In the genomic region with DNA sequence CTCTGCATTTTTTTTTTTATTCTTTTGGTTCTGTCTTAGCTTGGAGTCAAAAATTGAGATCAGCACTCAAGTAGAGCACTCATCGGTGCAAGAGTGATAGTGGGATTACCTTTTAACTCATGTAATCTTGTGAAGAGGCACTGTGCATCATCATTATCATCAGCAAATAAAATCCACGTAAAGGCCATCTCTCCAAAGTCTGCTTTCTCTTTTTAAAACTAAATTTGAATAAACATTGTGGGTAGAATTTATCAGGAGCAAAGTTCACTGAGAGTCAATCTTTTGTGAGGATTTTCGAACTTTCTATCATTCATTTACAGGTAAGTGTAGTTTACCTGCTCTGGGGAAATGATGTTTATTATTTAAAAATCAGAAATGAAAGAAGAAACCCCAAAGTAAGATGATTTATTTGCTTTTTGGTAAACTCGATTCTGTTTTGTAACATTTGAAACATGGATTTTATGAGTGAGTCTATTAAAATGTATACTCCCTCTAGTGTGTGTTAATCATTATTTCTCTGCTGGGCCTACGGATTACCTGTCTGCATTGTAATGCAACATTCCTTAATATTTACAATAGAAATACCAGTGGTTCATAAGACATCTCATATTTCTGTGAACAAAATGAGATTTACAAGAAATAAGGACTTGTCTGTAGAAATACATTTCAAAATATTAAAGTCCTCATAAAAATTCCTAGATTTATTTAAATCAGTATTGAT, we compare ENCODE assay signal across 30 cellular contexts.
DNase-seq lines count a peak whose midpoint lies in the region; ATAC-seq, FAIRE-seq and TF ChIP-seq lines count a peak whose summit lies in the region.
"Had no signal": no experiment of that assay in that cellular context is flagged by ENCODE, and none has a peak within 500 bp of the region (broad histone marks: within the 10 kb centered on the region; RNA-seq: fewer than 3 reads in every experiment).

No MANE protein-coding gene starts in this region.

- H3K27me3 Mint-ChIP-seq in astrocyte (ENCODE audit: low read depth, unreplicated experiment): no peaks in the 10 kb centered on the region
- H3K27me3 Mint-ChIP-seq in T-helper 2 cell treated with Interferon-gamma antibody and Interleukin-4, amounts not matched to agents 5 μg/mL and 100 μg/mL, for 36 hours (ENCODE audit: low read depth): no peaks in the 10 kb centered on the region
- no peaks in the 10 kb centered on the region for H3K27me3 Mint-ChIP-seq in activated CD8-positive, alpha-beta memory T cell treated with anti-CD3 and anti-CD28 coated beads, Interleukin-2, amount 10 ng/mL, durations not matched to agents 7 days and 5 days
- H3K27me3 Mint-ChIP-seq: CD4-positive, CD25-positive, alpha-beta regulatory T cell; IgD-negative memory B cell had no signal

- no peak overlapping the region for H3K27ac Mint-ChIP-seq in astrocyte (ENCODE audit: unreplicated experiment)
- no peak overlapping the region for H3K27ac Mint-ChIP-seq in T-helper 2 cell treated with Interferon-gamma antibody and Interleukin-4, amounts not matched to agents 5 μg/mL and 100 μg/mL, for 36 hours
- H3K27ac Mint-ChIP-seq in activated CD8-positive, alpha-beta memory T cell treated with anti-CD3 and anti-CD28 coated beads, Interleukin-2, amount 10 ng/mL, durations not matched to agents 7 days and 5 days: no peak overlapping the region
- H3K27ac Mint-ChIP-seq: CD4-positive, CD25-positive, alpha-beta regulatory T cell; IgD-negative memory B cell had no signal

- H3K27ac ChIP-seq in liver (ENCODE audit: low read depth in 1 of 2, low read length in 2 of 2) (no peak overlapping the region), HepG2 (ENCODE audit: extremely low read length, insufficient read depth, low read length) (no peak overlapping the region), astrocyte (ENCODE audit: low read depth, low read length) (no peak overlapping the region), dorsolateral prefrontal cortex (no peak overlapping the region)
- H3K27ac ChIP-seq: KMS-11, SK-N-MC had no signal

- no peak for TF ChIP-seq CTCF in liver (IDR thresholded peaks at IDR 0.05; ENCODE audit: low read depth, low read length, missing input control)
- TF ChIP-seq CTCF in HepG2 (CRISPR knock-in tag; IDR thresholded peaks at IDR 0.05): no peak
- TF ChIP-seq CTCF in astrocyte (IDR thresholded peaks at IDR 0.05; ENCODE audit: insufficient read depth, low read depth, low read length): no peak
- no peak for TF ChIP-seq CTCF in dorsolateral prefrontal cortex (IDR thresholded peaks at IDR 0.05 in 54 of 56, conservative IDR thresholded peaks at IDR 0.05 in 2 of 56; ENCODE audit: low read depth in 1 of 56, partially characterized antibody in 56 of 56)

- no peak for TF ChIP-seq POLR2A in HepG2 (IDR thresholded peaks at IDR 0.05; ENCODE audit: insufficient read depth in 1 of 2, low read depth in 2 of 2, low read length in 2 of 2)

- no peak overlapping the region for H3K4me3 ChIP-seq in liver (ENCODE audit: low read depth in 1 of 3, low read length in 3 of 3)
- no peak overlapping the region for H3K4me3 ChIP-seq in HepG2 (replicated peaks in 1 of 3; ENCODE audit: insufficient read depth in 1 of 3, low read depth in 2 of 3, low read length in 3 of 3)
- H3K4me3 ChIP-seq in astrocyte (ENCODE audit: insufficient read depth, low read depth, low read length): no peak overlapping the region
- no peak overlapping the region for H3K4me3 ChIP-seq in dorsolateral prefrontal cortex
- H3K4me3 ChIP-seq: GM23338, SK-N-MC had no signal

- H4K20me1 ChIP-seq in HepG2 (ENCODE audit: insufficient read depth, low read length) (no peaks in the 10 kb centered on the region), astrocyte (ENCODE audit: insufficient read depth, low read length) (no peaks in the 10 kb centered on the region)

- POLR2A ChIA-PET in HepG2 (lab: Yijun Ruan, JAX): no interaction called here

- TF ChIP-seq RAD21 in liver (IDR thresholded peaks at IDR 0.05) (no peak), HepG2 (CRISPR knock-in tag; IDR thresholded peaks at IDR 0.05) (no peak)

- DNase-seq in HepG2 (ENCODE audit: low spot score): no peak
- DNase-seq in astrocyte (ENCODE audit: low read depth): no peak
- DNase-seq in kidney tubule cell (ENCODE audit: low spot score): peak; percentile 27
- no peak for DNase-seq in T-helper 2 cell treated with Interferon-gamma antibody and Interleukin-4, amounts not matched to agents 5 μg/mL and 100 μg/mL, for 36 hours (ENCODE audit: low spot score)
- no peak for DNase-seq in dorsolateral prefrontal cortex
- DNase-seq in activated CD8-positive, alpha-beta memory T cell treated with anti-CD3 and anti-CD28 coated beads, Interleukin-2, amount 10 ng/mL, durations not matched to agents 7 days and 5 days: no peak
- DNase-seq: 8988T; ACHN; CD4-positive, CD25-positive, alpha-beta regulatory T cell; DMS79; EL; GF-D8; HCEC 1CT; MM.1S; NCI-H1048; NCI-H1417; NCI-H1694 treated with DMSO at 0.1 percent for 48 hours; NCI-H2081; NCI-H2227 treated with DMSO at 0.1 percent for 48 hours; NCI-H526 treated with DMSO at 0.1 percent for 48 hours; RPMI8226; SHP77; SW 1271 had no signal

- intact Hi-C loops in HepG2 (cut with micrococcal nuclease; ENCODE audit: unreplicated experiment) (no loop called here), dorsolateral prefrontal cortex (cut with DNase I) (no loop called here)

- CTCF ChIA-PET in HepG2 (lab: Yijun Ruan, JAX; ENCODE audit: low intra/inter-chr PET ratio, low total read pairs): no interaction called here
- CTCF ChIA-PET in activated CD8-positive, alpha-beta memory T cell treated with anti-CD3 and anti-CD28 coated beads, Interleukin-2, amount 10 ng/mL, durations not matched to agents 7 days and 5 days (lab: Charles Lee): no interaction called here

- 34% methylated on average over 5 of the region's 5 CpGs for WGBS in liver
- 5% methylated on average over 5 of the region's 5 CpGs for WGBS in HepG2 (ENCODE audit: low lambda C conversion rate)

- H3K9me3 ChIP-seq in liver (ENCODE audit: control insufficient read depth in 4 of 4, low read length in 3 of 4): no peaks in the 10 kb centered on the region
- no peaks in the 10 kb centered on the region for H3K9me3 ChIP-seq in HepG2 (ENCODE audit: low read length)
- no peaks in the 10 kb centered on the region for H3K9me3 ChIP-seq in astrocyte (ENCODE audit: insufficient read depth, low read depth, low read length)

- no peak for TF ChIP-seq EP300 in HepG2 (IDR thresholded peaks at IDR 0.05; ENCODE audit: low read depth in 2 of 2, low read length in 2 of 2)
- TF ChIP-seq EP300 in HepG2 (CRISPR knock-in tag; IDR thresholded peaks at IDR 0.05; ENCODE audit: borderline replicate concordance): no peak

- H3K27me3 ChIP-seq in liver (ENCODE audit: control insufficient read depth in 4 of 4, insufficient read depth in 4 of 4, low read length in 3 of 4) (no peaks in the 10 kb centered on the region), HepG2 (ENCODE audit: control insufficient read depth in 1 of 2, insufficient read depth in 2 of 2, low read length in 2 of 2) (no peaks in the 10 kb centered on the region), astrocyte (ENCODE audit: insufficient read depth, low read length) (no peaks in the 10 kb centered on the region), dorsolateral prefrontal cortex (no peaks in the 10 kb centered on the region)

- H3K9ac ChIP-seq in liver (ENCODE audit: low read depth in 1 of 2, low read length in 2 of 2): no peak overlapping the region
- no peak overlapping the region for H3K9ac ChIP-seq in HepG2 (ENCODE audit: insufficient read depth, low read depth, low read length)
- H3K9ac ChIP-seq in astrocyte (ENCODE audit: low read length): no peak overlapping the region
- H3K9ac ChIP-seq: KMS-11 had no signal

- H3K4me3 Mint-ChIP-seq in astrocyte (ENCODE audit: unreplicated experiment): no peak overlapping the region
- no peak overlapping the region for H3K4me3 Mint-ChIP-seq in T-helper 2 cell treated with Interferon-gamma antibody and Interleukin-4, amounts not matched to agents 5 μg/mL and 100 μg/mL, for 36 hours
- no peak overlapping the region for H3K4me3 Mint-ChIP-seq in activated CD8-positive, alpha-beta memory T cell treated with anti-CD3 and anti-CD28 coated beads, Interleukin-2, amount 10 ng/mL, durations not matched to agents 7 days and 5 days
- H3K4me3 Mint-ChIP-seq: CD4-positive, CD25-positive, alpha-beta regulatory T cell; GM23338; IgD-negative memory B cell had no signal

- no TSS peak for BruUV-seq in HepG2 (replicated peaks; lab: Mats Ljungman, UMichigan)

- H3K36me3 Mint-ChIP-seq in astrocyte (ENCODE audit: low read depth, unreplicated experiment): no peaks in the 10 kb centered on the region
- no peaks in the 10 kb centered on the region for H3K36me3 Mint-ChIP-seq in T-helper 2 cell treated with Interferon-gamma antibody and Interleukin-4, amounts not matched to agents 5 μg/mL and 100 μg/mL, for 36 hours (ENCODE audit: low read depth)
- H3K36me3 Mint-ChIP-seq in activated CD8-positive, alpha-beta memory T cell treated with anti-CD3 and anti-CD28 coated beads, Interleukin-2, amount 10 ng/mL, durations not matched to agents 7 days and 5 days: no peaks in the 10 kb centered on the region
- H3K36me3 Mint-ChIP-seq: CD4-positive, CD25-positive, alpha-beta regulatory T cell; IgD-negative memory B cell had no signal

- no peak for FAIRE-seq in HepG2 (lab: Jason Lieb, UNC)
- peak; percentile 41 for FAIRE-seq in astrocyte (lab: Jason Lieb, UNC)
- FAIRE-seq: GM12891 had no signal

- peaks cover 7% of the 10 kb centered on the region for H3K4me1 Mint-ChIP-seq in astrocyte (ENCODE audit: low read depth, unreplicated experiment)
- H3K4me1 Mint-ChIP-seq in T-helper 2 cell treated with Interferon-gamma antibody and Interleukin-4, amounts not matched to agents 5 μg/mL and 100 μg/mL, for 36 hours (ENCODE audit: low read depth): no peaks in the 10 kb centered on the region
- no peaks in the 10 kb centered on the region for H3K4me1 Mint-ChIP-seq in activated CD8-positive, alpha-beta memory T cell treated with anti-CD3 and anti-CD28 coated beads, Interleukin-2, amount 10 ng/mL, durations not matched to agents 7 days and 5 days
- H3K4me1 Mint-ChIP-seq: CD4-positive, CD25-positive, alpha-beta regulatory T cell; IgD-negative memory B cell had no signal

- no peaks in the 10 kb centered on the region for H3K79me2 ChIP-seq in HepG2 (ENCODE audit: insufficient read depth, low read length)
- H3K79me2 ChIP-seq in astrocyte (ENCODE audit: insufficient read depth, low read length): no peaks in the 10 kb centered on the region

- in situ Hi-C loops in HepG2 (cut with HindIII; ENCODE audit: extremely low pct_ligation_motif_present, low pct_unique_long_range_greater_than_20kb): no loop called here

- H3K36me3 ChIP-seq in liver (ENCODE audit: control insufficient read depth in 4 of 4, insufficient read depth in 3 of 4, low read depth in 1 of 4, low read length in 3 of 4): no peaks in the 10 kb centered on the region
- H3K36me3 ChIP-seq in HepG2 (replicated peaks in 1 of 2; ENCODE audit: control insufficient read depth in 1 of 2, insufficient read depth in 2 of 2, low read length in 2 of 2): no peaks in the 10 kb centered on the region
- H3K36me3 ChIP-seq in astrocyte (ENCODE audit: insufficient read depth, low read length): no peaks in the 10 kb centered on the region

- H3K9me3 Mint-ChIP-seq in astrocyte (ENCODE audit: unreplicated experiment): no peaks in the 10 kb centered on the region
- H3K9me3 Mint-ChIP-seq in T-helper 2 cell treated with Interferon-gamma antibody and Interleukin-4, amounts not matched to agents 5 μg/mL and 100 μg/mL, for 36 hours: no peaks in the 10 kb centered on the region
- no peaks in the 10 kb centered on the region for H3K9me3 Mint-ChIP-seq in activated CD8-positive, alpha-beta memory T cell treated with anti-CD3 and anti-CD28 coated beads, Interleukin-2, amount 10 ng/mL, durations not matched to agents 7 days and 5 days (ENCODE audit: low read depth)
- H3K9me3 Mint-ChIP-seq: GM23338 had no signal

- ATAC-seq in HepG2 (no peak), GM19328 (IDR thresholded peaks at IDR 0.05; ENCODE audit: unreplicated experiment) (no peak)
- ATAC-seq in activated CD8-positive, alpha-beta memory T cell treated with anti-CD3 and anti-CD28 coated beads, Interleukin-2, amount 10 ng/mL, durations not matched to agents 7 days and 5 days: no peak
- ATAC-seq: GM23338 had no signal

- H3K4me2 ChIP-seq in HepG2 (ENCODE audit: low read depth, low read length): no peak overlapping the region
- no peak overlapping the region for H3K4me2 ChIP-seq in astrocyte (ENCODE audit: low read length)
- H3K4me2 ChIP-seq: GM23338, KMS-11 had no signal

- peaks cover 2 to 21% (median 16%) of the 10 kb centered on the region in 4 donors for H3K4me1 ChIP-seq in liver (ENCODE audit: control insufficient read depth in 4 of 4, insufficient read depth in 4 of 4, low read length in 3 of 4)
- no peaks in the 10 kb centered on the region for H3K4me1 ChIP-seq in HepG2 (ENCODE audit: insufficient read depth, low read length)
- peaks cover 9% of the 10 kb centered on the region for H3K4me1 ChIP-seq in astrocyte (ENCODE audit: insufficient read depth, low read length)

- H2AFZ ChIP-seq in HepG2 (ENCODE audit: low read length) (no peak overlapping the region), astrocyte (ENCODE audit: low read depth, low read length) (no peak overlapping the region)
- H2AFZ ChIP-seq: GM23338 had no signal
